In the genomic region with DNA sequence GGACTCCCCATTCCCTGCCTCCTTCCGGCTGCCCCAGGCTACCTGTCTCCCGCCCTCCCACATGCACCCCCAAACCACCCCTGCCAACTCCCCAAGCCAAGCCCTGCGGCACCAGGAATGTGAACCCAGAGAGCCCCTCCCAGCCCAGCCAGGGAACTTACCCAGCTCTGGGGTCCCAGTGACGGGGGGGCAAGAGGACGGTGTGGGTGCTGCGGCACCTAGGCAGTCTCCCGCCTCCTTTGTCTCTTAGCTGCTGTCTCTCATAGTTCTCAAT, we compare ENCODE assay signal across 10 cellular contexts. TPM values are rescaled to one million over a fixed set of nuclear protein-coding genes. Genes with fewer than 3 reads are reported as not detected.
DNase-seq lines count a peak whose midpoint lies in the region; ATAC-seq and TF ChIP-seq lines count a peak whose summit lies in the region.
"Had no signal": no experiment of that assay in that cellular context is flagged by ENCODE, and none has a peak within 500 bp of the region (broad histone marks: within the 10 kb centered on the region; RNA-seq: fewer than 3 reads in every experiment).

No MANE protein-coding gene starts in this region.

- intact Hi-C loops in activated CD4-positive, alpha-beta T cell treated with anti-CD3 and anti-CD28 coated beads, Interleukin-2, amount 10 ng/mL, durations not matched to agents 24 days and 14 days (cut with micrococcal nuclease), result no loop called here
- intact Hi-C loops in upper lobe of right lung (cut with DNase I), result no loop called here

- CTCF ChIA-PET in HEK293T (lab: Yijun Ruan, JAX), result no interaction called here

- no peaks in the 10 kb centered on the region for H3K27me3 ChIP-seq in ectodermal cell (ENCODE audit: control insufficient read depth, insufficient read depth, low read length, poor library complexity, severe bottlenecking)
- H3K27me3 ChIP-seq in mucosa of rectum (ENCODE audit: control insufficient read depth in 2 of 2, insufficient read depth in 2 of 2, low read length in 2 of 2), result no peaks in the 10 kb centered on the region
- no peaks in the 10 kb centered on the region for H3K27me3 ChIP-seq in upper lobe of right lung

- no peak overlapping the region for H3K4me3 Mint-ChIP-seq in activated CD4-positive, alpha-beta T cell treated with anti-CD3 and anti-CD28 coated beads, Interleukin-2, amount 10 ng/mL, durations not matched to agents 24 days and 14 days

- H3K4me1 ChIP-seq in ectodermal cell (ENCODE audit: control insufficient read depth, insufficient read depth, low read length) (peaks cover 25% of the 10 kb centered on the region), mucosa of rectum (ENCODE audit: control insufficient read depth in 2 of 2, insufficient read depth in 2 of 2, low read length in 2 of 2) (peaks cover 16 to 20% of the 10 kb centered on the region in 2 donors), upper lobe of right lung (peaks cover 15% of the 10 kb centered on the region)

- H3K36me3 ChIP-seq in ectodermal cell (ENCODE audit: control insufficient read depth, insufficient read depth, low read length) (no peaks in the 10 kb centered on the region), mucosa of rectum (ENCODE audit: control insufficient read depth in 2 of 2, insufficient read depth in 2 of 2, low read length in 2 of 2) (no peaks in the 10 kb centered on the region), upper lobe of right lung (no peaks in the 10 kb centered on the region)

- H3K27ac ChIP-seq in ectodermal cell (ENCODE audit: insufficient read depth, low read depth, low read length, poor library complexity, severe bottlenecking) (peak overlapping the region; percentile 41), mucosa of rectum (ENCODE audit: low read depth in 2 of 2, low read length in 2 of 2) (peak overlapping the region; percentile 48 to 61), upper lobe of right lung (peak overlapping the region; percentile 73)

- POLR2A ChIA-PET in HEK293T (lab: Yijun Ruan, JAX), result interaction anchor here (0.7 kb wide), 1 partner anchor 249 kb away, joined by 4 read pairs; a partner anchor contains a TSS

- peak overlapping the region; percentile 5 for H3K27ac Mint-ChIP-seq in activated CD4-positive, alpha-beta T cell treated with anti-CD3 and anti-CD28 coated beads, Interleukin-2, amount 10 ng/mL, durations not matched to agents 24 days and 14 days

- ATAC-seq in upper lobe of right lung, result no peak

- WGBS in ectodermal cell, 2 experiments, result 66 to 68% methylated on average over 7 of the region's 7 CpGs

- no peaks in the 10 kb centered on the region for H3K9me3 Mint-ChIP-seq in activated CD4-positive, alpha-beta T cell treated with anti-CD3 and anti-CD28 coated beads, Interleukin-2, amount 10 ng/mL, durations not matched to agents 24 days and 14 days

- H3K4me3 ChIP-seq in ectodermal cell (ENCODE audit: insufficient read depth, low read depth, low read length), result no peak overlapping the region
- H3K4me3 ChIP-seq in mucosa of rectum (ENCODE audit: low read length in 2 of 2), result peak overlapping the region; percentile 41 to 49
- peak overlapping the region; percentile 38 for H3K4me3 ChIP-seq in upper lobe of right lung

- no peak for TF ChIP-seq CTCF in upper lobe of right lung (IDR thresholded peaks at IDR 0.05)

- H3K9ac ChIP-seq in mucosa of rectum (ENCODE audit: low read depth in 1 of 2, low read length in 2 of 2), result peak overlapping the region; percentile 43 to 44

- DNase-seq in activated CD4-positive, alpha-beta T cell treated with anti-CD3 and anti-CD28 coated beads, Interleukin-2, amount 10 ng/mL, durations not matched to agents 24 days and 14 days, result no peak
- no peak for DNase-seq in activated CD4-positive, alpha-beta T cell treated with anti-CD3 and anti-CD28 coated beads for 4 hours
- DNase-seq in upper lobe of right lung, result no peak
- no peak for DNase-seq in HEK293T (ENCODE audit: extremely low spot score)
- no peak for DNase-seq in NCI-H2227 (lab: John Stamatoyannopoulos, UW; ENCODE audit: unreplicated experiment)
- no peak for DNase-seq in activated CD4-positive, CD25-positive, alpha-beta regulatory T cell (lab: John Stamatoyannopoulos, UW)
- DNase-seq: KG1 had no signal

- H3K27me3 Mint-ChIP-seq in activated CD4-positive, alpha-beta T cell treated with anti-CD3 and anti-CD28 coated beads, Interleukin-2, amount 10 ng/mL, durations not matched to agents 24 days and 14 days, result peaks cover 10% of the 10 kb centered on the region

- peaks cover 9% of the 10 kb centered on the region for H3K4me1 Mint-ChIP-seq in activated CD4-positive, alpha-beta T cell treated with anti-CD3 and anti-CD28 coated beads, Interleukin-2, amount 10 ng/mL, durations not matched to agents 24 days and 14 days

- H3K36me3 Mint-ChIP-seq in activated CD4-positive, alpha-beta T cell treated with anti-CD3 and anti-CD28 coated beads, Interleukin-2, amount 10 ng/mL, durations not matched to agents 24 days and 14 days (ENCODE audit: low read depth), result peaks cover 5% of the 10 kb centered on the region

- H3K9me3 ChIP-seq in ectodermal cell (ENCODE audit: control insufficient read depth, low read length) (no peaks in the 10 kb centered on the region), mucosa of rectum (ENCODE audit: control insufficient read depth in 2 of 2, low read length in 2 of 2) (no peaks in the 10 kb centered on the region), upper lobe of right lung (no peaks in the 10 kb centered on the region)

TF ChIP-seq in HEK293T, 16 proteins besides CTCF, POLR2A, EP300 and RAD21:
- TF ChIP-seq FOXK2 (IDR thresholded peaks at IDR 0.05) (no peak), FOXM1 (IDR thresholded peaks at IDR 0.05; ENCODE audit: borderline replicate concordance) (no peak), LEF1 (IDR thresholded peaks at IDR 0.05; ENCODE audit: borderline replicate concordance) (no peak), L3MBTL2 (conservative IDR thresholded peaks at IDR 0.05) (no peak)
TF ChIP-seq in HEK293T: peak in this region for 0.

RNA-seq across cellular contexts. Expression of a gene that starts 0.6 kb away (rescaled TPM):
- 1.8 and 1.9 TPM in 2 replicates for total RNA-seq in activated CD4-positive, alpha-beta T cell treated with anti-CD3 and anti-CD28 coated beads, Interleukin-2, amount 10 ng/mL, durations not matched to agents 24 days and 14 days
- 33.5 TPM for polyA plus RNA-seq in ectodermal cell (2013, experiment 1 of 4)
- 31.0 TPM for polyA plus RNA-seq in ectodermal cell (2013, experiment 2 of 4)
- polyA plus RNA-seq in ectodermal cell (2013, experiment 3 of 4), result 21.0 TPM
- polyA plus RNA-seq in ectodermal cell (2013, experiment 4 of 4), result 23.2 TPM
- 16.0 TPM for total RNA-seq in upper lobe of right lung

RNA-seq across cellular contexts. Expression of a gene that starts 4.4 kb away (rescaled TPM):
- total RNA-seq in activated CD4-positive, alpha-beta T cell treated with anti-CD3 and anti-CD28 coated beads, Interleukin-2, amount 10 ng/mL, durations not matched to agents 24 days and 14 days, result 40.5 and 42.1 TPM in 2 replicates
- polyA plus RNA-seq in ectodermal cell (2013, experiment 1 of 4), result 31.7 TPM
- polyA plus RNA-seq in ectodermal cell (2013, experiment 2 of 4), result 35.8 TPM
- 27.2 TPM for polyA plus RNA-seq in ectodermal cell (2013, experiment 3 of 4)
- polyA plus RNA-seq in ectodermal cell (2013, experiment 4 of 4), result 31.9 TPM
- total RNA-seq in upper lobe of right lung, result 80.9 TPM

RNA-seq across cellular contexts. Expression of a gene that starts 30.7 kb away (rescaled TPM):
- total RNA-seq in activated CD4-positive, alpha-beta T cell treated with anti-CD3 and anti-CD28 coated beads, Interleukin-2, amount 10 ng/mL, durations not matched to agents 24 days and 14 days, result not detected in 2 replicates
- polyA plus RNA-seq in ectodermal cell (2013, experiment 1 of 4), result not detected
- not detected for polyA plus RNA-seq in ectodermal cell (2013, experiment 2 of 4)
- polyA plus RNA-seq in ectodermal cell (2013, experiment 3 of 4), result not detected
- polyA plus RNA-seq in ectodermal cell (2013, experiment 4 of 4), result 0.24 TPM
- total RNA-seq in upper lobe of right lung, result not detected
- total RNA-seq: RPMI7951 had no signal

RNA-seq across cellular contexts. Expression of a gene that starts 31.6 kb away (rescaled TPM):
- total RNA-seq in activated CD4-positive, alpha-beta T cell treated with anti-CD3 and anti-CD28 coated beads, Interleukin-2, amount 10 ng/mL, durations not matched to agents 24 days and 14 days, result 0.44 and 0.47 TPM in 2 replicates
- 24.6 TPM for polyA plus RNA-seq in ectodermal cell (2013, experiment 1 of 4)
- 26.9 TPM for polyA plus RNA-seq in ectodermal cell (2013, experiment 2 of 4)
- polyA plus RNA-seq in ectodermal cell (2013, experiment 3 of 4), result 20.6 TPM
- polyA plus RNA-seq in ectodermal cell (2013, experiment 4 of 4), result 21.7 TPM
- total RNA-seq in upper lobe of right lung, result 23.5 TPM

RNA-seq across cellular contexts. Expression of a gene that starts 32.3 kb away (rescaled TPM):
- total RNA-seq in activated CD4-positive, alpha-beta T cell treated with anti-CD3 and anti-CD28 coated beads, Interleukin-2, amount 10 ng/mL, durations not matched to agents 24 days and 14 days, result 116 and 117 TPM in 2 replicates
- polyA plus RNA-seq in ectodermal cell (2013, experiment 1 of 4), result 172 TPM
- polyA plus RNA-seq in ectodermal cell (2013, experiment 2 of 4), result 180 TPM
- polyA plus RNA-seq in ectodermal cell (2013, experiment 3 of 4), result 159 TPM
- polyA plus RNA-seq in ectodermal cell (2013, experiment 4 of 4), result 174 TPM
- total RNA-seq in upper lobe of right lung, result 287 TPM
